Comparison of ENCODE assay signal across 1 cellular context in the genomic region with DNA sequence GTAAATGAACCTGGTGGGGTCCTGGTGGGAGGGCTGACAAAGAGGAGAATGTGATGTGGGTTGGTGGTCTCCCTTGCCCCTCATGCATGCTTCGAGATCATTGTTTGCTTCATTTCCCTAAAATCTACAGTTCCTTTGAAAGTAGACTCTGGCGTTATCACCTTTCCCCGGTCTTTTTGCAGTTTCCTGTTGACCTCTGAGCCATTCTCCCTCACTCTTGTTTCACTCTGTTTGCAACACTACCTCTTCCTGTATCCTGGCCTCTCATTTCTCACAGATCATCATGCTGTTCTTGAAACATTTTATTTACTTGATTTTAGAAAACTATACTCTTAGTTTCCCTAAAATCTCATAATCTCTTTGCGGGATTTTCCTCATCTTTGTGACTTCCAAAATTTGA.
TF ChIP-seq lines count a peak whose summit lies in the region.

No MANE protein-coding gene starts in this region.

TF ChIP-seq in GM23338, 12 proteins besides CTCF, POLR2A, EP300 and RAD21 (continued from another document):
- TF ChIP-seq, protein P1, sequence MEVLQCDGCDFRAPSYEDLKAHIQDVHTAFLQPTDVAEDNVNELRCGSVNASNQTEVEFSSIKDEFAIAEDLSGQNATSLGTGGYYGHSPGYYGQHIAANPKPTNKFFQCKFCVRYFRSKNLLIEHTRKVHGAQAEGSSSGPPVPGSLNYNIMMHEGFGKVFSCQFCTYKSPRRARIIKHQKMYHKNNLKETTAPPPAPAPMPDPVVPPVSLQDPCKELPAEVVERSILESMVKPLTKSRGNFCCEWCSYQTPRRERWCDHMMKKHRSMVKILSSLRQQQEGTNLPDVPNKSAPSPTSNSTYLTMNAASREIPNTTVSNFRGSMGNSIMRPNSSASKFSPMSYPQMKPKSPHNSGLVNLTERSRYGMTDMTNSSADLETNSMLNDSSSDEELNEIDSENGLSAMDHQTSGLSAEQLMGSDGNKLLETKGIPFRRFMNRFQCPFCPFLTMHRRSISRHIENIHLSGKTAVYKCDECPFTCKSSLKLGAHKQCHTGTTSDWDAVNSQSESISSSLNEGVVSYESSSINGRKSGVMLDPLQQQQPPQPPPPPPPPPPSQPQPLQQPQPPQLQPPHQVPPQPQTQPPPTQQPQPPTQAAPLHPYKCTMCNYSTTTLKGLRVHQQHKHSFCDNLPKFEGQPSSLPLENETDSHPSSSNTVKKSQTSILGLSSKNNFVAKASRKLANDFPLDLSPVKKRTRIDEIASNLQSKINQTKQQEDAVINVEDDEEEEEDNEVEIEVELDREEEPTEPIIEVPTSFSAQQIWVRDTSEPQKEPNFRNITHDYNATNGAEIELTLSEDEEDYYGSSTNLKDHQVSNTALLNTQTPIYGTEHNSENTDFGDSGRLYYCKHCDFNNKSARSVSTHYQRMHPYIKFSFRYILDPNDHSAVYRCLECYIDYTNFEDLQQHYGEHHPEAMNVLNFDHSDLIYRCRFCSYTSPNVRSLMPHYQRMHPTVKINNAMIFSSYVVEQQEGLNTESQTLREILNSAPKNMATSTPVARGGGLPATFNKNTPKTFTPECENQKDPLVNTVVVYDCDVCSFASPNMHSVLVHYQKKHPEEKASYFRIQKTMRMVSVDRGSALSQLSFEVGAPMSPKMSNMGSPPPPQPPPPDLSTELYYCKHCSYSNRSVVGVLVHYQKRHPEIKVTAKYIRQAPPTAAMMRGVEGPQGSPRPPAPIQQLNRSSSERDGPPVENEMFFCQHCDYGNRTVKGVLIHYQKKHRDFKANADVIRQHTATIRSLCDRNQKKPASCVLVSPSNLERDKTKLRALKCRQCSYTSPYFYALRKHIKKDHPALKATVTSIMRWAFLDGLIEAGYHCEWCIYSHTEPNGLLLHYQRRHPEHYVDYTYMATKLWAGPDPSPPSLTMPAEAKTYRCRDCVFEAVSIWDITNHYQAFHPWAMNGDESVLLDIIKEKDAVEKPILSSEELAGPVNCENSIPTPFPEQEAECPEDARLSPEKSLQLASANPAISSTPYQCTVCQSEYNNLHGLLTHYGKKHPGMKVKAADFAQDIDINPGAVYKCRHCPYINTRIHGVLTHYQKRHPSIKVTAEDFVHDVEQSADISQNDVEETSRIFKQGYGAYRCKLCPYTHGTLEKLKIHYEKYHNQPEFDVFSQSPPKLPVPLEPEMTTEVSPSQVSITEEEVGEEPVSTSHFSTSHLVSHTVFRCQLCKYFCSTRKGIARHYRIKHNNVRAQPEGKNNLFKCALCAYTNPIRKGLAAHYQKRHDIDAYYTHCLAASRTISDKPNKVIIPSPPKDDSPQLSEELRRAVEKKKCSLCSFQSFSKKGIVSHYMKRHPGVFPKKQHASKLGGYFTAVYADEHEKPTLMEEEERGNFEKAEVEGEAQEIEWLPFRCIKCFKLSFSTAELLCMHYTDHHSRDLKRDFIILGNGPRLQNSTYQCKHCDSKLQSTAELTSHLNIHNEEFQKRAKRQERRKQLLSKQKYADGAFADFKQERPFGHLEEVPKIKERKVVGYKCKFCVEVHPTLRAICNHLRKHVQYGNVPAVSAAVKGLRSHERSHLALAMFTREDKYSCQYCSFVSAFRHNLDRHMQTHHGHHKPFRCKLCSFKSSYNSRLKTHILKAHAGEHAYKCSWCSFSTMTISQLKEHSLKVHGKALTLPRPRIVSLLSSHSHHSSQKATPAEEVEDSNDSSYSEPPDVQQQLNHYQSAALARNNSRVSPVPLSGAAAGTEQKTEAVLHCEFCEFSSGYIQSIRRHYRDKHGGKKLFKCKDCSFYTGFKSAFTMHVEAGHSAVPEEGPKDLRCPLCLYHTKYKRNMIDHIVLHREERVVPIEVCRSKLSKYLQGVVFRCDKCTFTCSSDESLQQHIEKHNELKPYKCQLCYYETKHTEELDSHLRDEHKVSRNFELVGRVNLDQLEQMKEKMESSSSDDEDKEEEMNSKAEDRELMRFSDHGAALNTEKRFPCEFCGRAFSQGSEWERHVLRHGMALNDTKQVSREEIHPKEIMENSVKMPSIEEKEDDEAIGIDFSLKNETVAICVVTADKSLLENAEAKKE (CRISPR knock-in tag; IDR thresholded peaks at IDR 0.05), result no peak
- TF ChIP-seq, protein P2, sequence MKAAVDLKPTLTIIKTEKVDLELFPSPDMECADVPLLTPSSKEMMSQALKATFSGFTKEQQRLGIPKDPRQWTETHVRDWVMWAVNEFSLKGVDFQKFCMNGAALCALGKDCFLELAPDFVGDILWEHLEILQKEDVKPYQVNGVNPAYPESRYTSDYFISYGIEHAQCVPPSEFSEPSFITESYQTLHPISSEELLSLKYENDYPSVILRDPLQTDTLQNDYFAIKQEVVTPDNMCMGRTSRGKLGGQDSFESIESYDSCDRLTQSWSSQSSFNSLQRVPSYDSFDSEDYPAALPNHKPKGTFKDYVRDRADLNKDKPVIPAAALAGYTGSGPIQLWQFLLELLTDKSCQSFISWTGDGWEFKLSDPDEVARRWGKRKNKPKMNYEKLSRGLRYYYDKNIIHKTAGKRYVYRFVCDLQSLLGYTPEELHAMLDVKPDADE (IDR thresholded peaks at IDR 0.05), result no peak
- no peak for TF ChIP-seq CREB1 (CRISPR knock-in tag; IDR thresholded peaks at IDR 0.05; ENCODE audit: low read depth)
- TF ChIP-seq, protein P3, sequence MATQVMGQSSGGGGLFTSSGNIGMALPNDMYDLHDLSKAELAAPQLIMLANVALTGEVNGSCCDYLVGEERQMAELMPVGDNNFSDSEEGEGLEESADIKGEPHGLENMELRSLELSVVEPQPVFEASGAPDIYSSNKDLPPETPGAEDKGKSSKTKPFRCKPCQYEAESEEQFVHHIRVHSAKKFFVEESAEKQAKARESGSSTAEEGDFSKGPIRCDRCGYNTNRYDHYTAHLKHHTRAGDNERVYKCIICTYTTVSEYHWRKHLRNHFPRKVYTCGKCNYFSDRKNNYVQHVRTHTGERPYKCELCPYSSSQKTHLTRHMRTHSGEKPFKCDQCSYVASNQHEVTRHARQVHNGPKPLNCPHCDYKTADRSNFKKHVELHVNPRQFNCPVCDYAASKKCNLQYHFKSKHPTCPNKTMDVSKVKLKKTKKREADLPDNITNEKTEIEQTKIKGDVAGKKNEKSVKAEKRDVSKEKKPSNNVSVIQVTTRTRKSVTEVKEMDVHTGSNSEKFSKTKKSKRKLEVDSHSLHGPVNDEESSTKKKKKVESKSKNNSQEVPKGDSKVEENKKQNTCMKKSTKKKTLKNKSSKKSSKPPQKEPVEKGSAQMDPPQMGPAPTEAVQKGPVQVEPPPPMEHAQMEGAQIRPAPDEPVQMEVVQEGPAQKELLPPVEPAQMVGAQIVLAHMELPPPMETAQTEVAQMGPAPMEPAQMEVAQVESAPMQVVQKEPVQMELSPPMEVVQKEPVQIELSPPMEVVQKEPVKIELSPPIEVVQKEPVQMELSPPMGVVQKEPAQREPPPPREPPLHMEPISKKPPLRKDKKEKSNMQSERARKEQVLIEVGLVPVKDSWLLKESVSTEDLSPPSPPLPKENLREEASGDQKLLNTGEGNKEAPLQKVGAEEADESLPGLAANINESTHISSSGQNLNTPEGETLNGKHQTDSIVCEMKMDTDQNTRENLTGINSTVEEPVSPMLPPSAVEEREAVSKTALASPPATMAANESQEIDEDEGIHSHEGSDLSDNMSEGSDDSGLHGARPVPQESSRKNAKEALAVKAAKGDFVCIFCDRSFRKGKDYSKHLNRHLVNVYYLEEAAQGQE (IDR thresholded peaks at IDR 0.05; ENCODE audit: unreplicated experiment), result no peak
- TF ChIP-seq JUNB (IDR thresholded peaks at IDR 0.05; ENCODE audit: unreplicated experiment), result no peak
